Comparison of ENCODE assay signal across 16 cellular contexts in genomic region chr1:22217811-22218460, GRCh38.
"Had no signal": no experiment of that assay in that cellular context is flagged by ENCODE, and none has a peak within 500 bp of the region (broad histone marks: within the 10 kb centered on the region; RNA-seq: fewer than 3 reads in every experiment).

No MANE protein-coding gene starts in this region.

- H3K27ac Mint-ChIP-seq: activated CD4-positive, alpha-beta T cell treated with anti-CD3 and anti-CD28 coated beads, Interleukin-2, amount 10 ng/mL, durations not matched to agents 7 days and 5 days; activated naive CD8-positive, alpha-beta T cell; type B pancreatic cell had no signal

- H3K4me3 ChIP-seq: colonic mucosa, pancreas, suprapubic skin had no signal

- H3K36me3 ChIP-seq: colonic mucosa, pancreas, suprapubic skin had no signal

- H3K27ac ChIP-seq: colonic mucosa, pancreas, suprapubic skin had no signal

- ATAC-seq: pancreas; stimulated activated naive CD8-positive, alpha-beta T cell treated with anti-CD3 and anti-CD28 coated beads, Interleukin-15, Interleukin-2, amounts not matched to agents 100 U/mL and 50 U/mL, for 24 hours had no signal

- DNase-seq: activated CD4-positive, alpha-beta T cell treated with anti-CD3 and anti-CD28 coated beads, Interleukin-2, amount 10 ng/mL, durations not matched to agents 7 days and 5 days; activated CD8-positive, alpha-beta memory T cell treated with anti-CD3 and anti-CD28 coated beads for 24 hours; activated gamma-delta T cell treated with Interleukin-2 at 50 U/mL for 16 hours; amniotic stem cell; colonic mucosa; foreskin fibroblast; hypothalamus; kidney glomerular epithelial cell; midbrain; stimulated activated CD4-positive, alpha-beta T cell treated with anti-CD3 and anti-CD28 coated beads, Interleukin-4, amount 100 ng/mL, for 1 hour; stimulated activated naive CD8-positive, alpha-beta T cell treated with anti-CD3 and anti-CD28 coated beads, Interleukin-15, Interleukin-2, amounts not matched to agents 100 U/mL and 50 U/mL, for 24 hours; T-helper 9 cell had no signal

- H3K9me3 Mint-ChIP-seq: activated CD4-positive, alpha-beta T cell treated with anti-CD3 and anti-CD28 coated beads, Interleukin-2, amount 10 ng/mL, durations not matched to agents 7 days and 5 days had no signal

- H3K9me3 ChIP-seq: colonic mucosa, pancreas, suprapubic skin had no signal

- H3K27me3 ChIP-seq: colonic mucosa had no signal

- H3K4me1 Mint-ChIP-seq: activated CD4-positive, alpha-beta T cell treated with anti-CD3 and anti-CD28 coated beads, Interleukin-2, amount 10 ng/mL, durations not matched to agents 7 days and 5 days had no signal

- H3K36me3 Mint-ChIP-seq: activated naive CD8-positive, alpha-beta T cell had no signal

- H3K4me1 ChIP-seq: colonic mucosa, pancreas, suprapubic skin had no signal

- H3K4me3 Mint-ChIP-seq: activated CD4-positive, alpha-beta T cell treated with anti-CD3 and anti-CD28 coated beads, Interleukin-2, amount 10 ng/mL, durations not matched to agents 7 days and 5 days; activated naive CD8-positive, alpha-beta T cell; type B pancreatic cell had no signal
